ENCODE assay signal across 13 cellular contexts in genomic region chr10:124997791-124998623, GRCh38. TPM values are rescaled to one million over a fixed set of nuclear protein-coding genes. Genes with fewer than 3 reads are reported as not detected.
A peak's percentile ranks its signal among the peaks of the same experiment; 100 is the strongest.
DNase-seq lines count a peak whose midpoint lies in the region; ATAC-seq, FAIRE-seq and TF ChIP-seq lines count a peak whose summit lies in the region.
"Had no signal": no experiment of that assay in that cellular context is flagged by ENCODE, and none has a peak within 500 bp of the region (broad histone marks: within the 10 kb centered on the region; RNA-seq: fewer than 3 reads in every experiment).

No MANE protein-coding gene starts in this region.

- peaks cover 0 to 2% (median 0%) of the 10 kb centered on the region in 4 experiments; a peak in 1 of 7 replicates for H3K4me1 ChIP-seq in H1 (replicated peaks in 1 of 4; ENCODE audit: control insufficient read depth in 3 of 4, insufficient read depth in 4 of 4, low read length in 3 of 4)

- peaks cover 6% of the 10 kb centered on the region; the same call in 1 of the 2 replicates for H3K79me1 ChIP-seq in H1 (ENCODE audit: low read depth, low read length)

- no peak overlapping the region for H2AFZ ChIP-seq in H1 (ENCODE audit: low read length)

- no peak overlapping the region for H3K27ac ChIP-seq in H1 (ENCODE audit: low read depth, low read length)

- peaks cover 48% of the 10 kb centered on the region for H3K36me3 Mint-ChIP-seq in osteocyte (ENCODE audit: unreplicated experiment)

- H2BK20ac ChIP-seq in H1 (ENCODE audit: low read length), result no peak overlapping the region

- no peak overlapping the region for H3K56ac ChIP-seq in H1 (replicated peaks; ENCODE audit: insufficient read length, low read depth, low read length)

- H3K36me3 ChIP-seq in H1 (ENCODE audit: control insufficient read depth in 2 of 4, insufficient read depth in 4 of 4, low read length in 3 of 4), result peaks cover 48 to 97% (median 74%) of the 10 kb centered on the region in 4 experiments

- ATAC-seq in stimulated activated naive CD8-positive, alpha-beta T cell treated with anti-CD3 and anti-CD28 coated beads, Interleukin-15, amount 100 ng/mL, for 72 hours, result peak; percentile 15
- ATAC-seq in stimulated activated naive CD8-positive, alpha-beta T cell treated with anti-CD3 and anti-CD28 coated beads, Interleukin-15, Interleukin-2, amounts not matched to agents 100 U/mL and 50 U/mL, for 24 hours, result no peak
- no peak for ATAC-seq in GM18861 (IDR thresholded peaks at IDR 0.05; ENCODE audit: unreplicated experiment)
- no peak for ATAC-seq in GM18867 (IDR thresholded peaks at IDR 0.05; ENCODE audit: unreplicated experiment)
- ATAC-seq in GM21367 (IDR thresholded peaks at IDR 0.05; ENCODE audit: unreplicated experiment), result no peak

- H3K9ac ChIP-seq in H1 (replicated peaks in 1 of 4; ENCODE audit: extremely low read depth in 1 of 4, low read depth in 3 of 4, low read length in 3 of 4), result no peak overlapping the region

- CTCF ChIA-PET in H1 (lab: Charles Lee; ENCODE audit: partially characterized antibody), result interaction anchor here (0.6 kb wide), 1 partner anchor 549 kb away, joined by 4 read pairs; no protein-coding TSS in a partner anchor

- no peak overlapping the region for H2BK15ac ChIP-seq in H1 (ENCODE audit: low read length)

- H3K27me3 Mint-ChIP-seq in stimulated activated naive CD8-positive, alpha-beta T cell treated with anti-CD3 and anti-CD28 coated beads, Interleukin-15, amount 100 ng/mL, for 72 hours, result peaks cover 4% of the 10 kb centered on the region
- H3K27me3 Mint-ChIP-seq in osteocyte (ENCODE audit: unreplicated experiment), result no peaks in the 10 kb centered on the region

- TF ChIP-seq EP300 in H1 (IDR thresholded peaks at IDR 0.05; ENCODE audit: borderline replicate concordance in 1 of 2, low read depth in 2 of 2, low read length in 2 of 2), result no peak

- no peak overlapping the region for H3K4me3 ChIP-seq in H1 (ENCODE audit: extremely low read depth in 1 of 4, insufficient read depth in 2 of 4, low read depth in 3 of 4, low read length in 4 of 4)

- no peak overlapping the region for H3K4me3 Mint-ChIP-seq in stimulated activated naive CD8-positive, alpha-beta T cell treated with anti-CD3 and anti-CD28 coated beads, Interleukin-15, amount 100 ng/mL, for 72 hours
- no peak overlapping the region for H3K4me3 Mint-ChIP-seq in osteocyte (ENCODE audit: unreplicated experiment)
- H3K4me3 Mint-ChIP-seq: activated naive CD4-positive, alpha-beta T cell treated with anti-CD3 and anti-CD28 coated beads for 36 hours had no signal

- no peak overlapping the region for H3K18ac ChIP-seq in H1 (ENCODE audit: extremely low read depth, low read length)

- no peaks in the 10 kb centered on the region for H3K27me3 ChIP-seq in H1 (replicated peaks in 1 of 4; ENCODE audit: control insufficient read depth in 3 of 4, extremely low read depth in 1 of 4, insufficient read depth in 3 of 4, low read length in 3 of 4)

- H3K4ac ChIP-seq in H1 (replicated peaks; ENCODE audit: insufficient read length, low read depth, low read length), result no peak overlapping the region

- H4K20me1 ChIP-seq in H1 (replicated peaks in 1 of 2; ENCODE audit: control insufficient read depth in 1 of 2, insufficient read depth in 2 of 2, low read length in 2 of 2), result peaks cover 23 to 31% of the 10 kb centered on the region in 2 experiments

- no peak overlapping the region for H3K23ac ChIP-seq in H1 (ENCODE audit: insufficient read length)

- H3K4me1 Mint-ChIP-seq in stimulated activated naive CD8-positive, alpha-beta T cell treated with anti-CD3 and anti-CD28 coated beads, Interleukin-15, amount 100 ng/mL, for 72 hours, result peaks cover 9% of the 10 kb centered on the region
- peaks cover 16% of the 10 kb centered on the region for H3K4me1 Mint-ChIP-seq in osteocyte (ENCODE audit: unreplicated experiment)

- no peak overlapping the region for H4K5ac ChIP-seq in H1 (ENCODE audit: insufficient read length, low read depth, low read length)

- H3K23me2 ChIP-seq in H1 (ENCODE audit: low read depth, low read length), result no peaks in the 10 kb centered on the region

- TF ChIP-seq RAD21 in H1 (IDR thresholded peaks at IDR 0.05 in 1 of 2, conservative IDR thresholded peaks at IDR 0.05 in 1 of 2; ENCODE audit: low read depth in 2 of 2, low read length in 2 of 2), result no peak

- peak overlapping the region; percentile 53; the same call in 1 of the 2 replicates for H4K8ac ChIP-seq in H1 (ENCODE audit: extremely low read depth, insufficient read depth, low read length)

- no peak for FAIRE-seq in H1 (lab: Jason Lieb, UNC)

- H3K9me3 Mint-ChIP-seq in stimulated activated naive CD8-positive, alpha-beta T cell treated with anti-CD3 and anti-CD28 coated beads, Interleukin-15, amount 100 ng/mL, for 72 hours, result no peaks in the 10 kb centered on the region
- H3K9me3 Mint-ChIP-seq in osteocyte (ENCODE audit: unreplicated experiment), result no peaks in the 10 kb centered on the region
- H3K9me3 Mint-ChIP-seq: activated naive CD4-positive, alpha-beta T cell treated with anti-CD3 and anti-CD28 coated beads for 36 hours had no signal

- TF ChIP-seq POLR2A in H1 (IDR thresholded peaks at IDR 0.05; ENCODE audit: control extremely low read depth in 1 of 2, low read depth in 2 of 2, low read length in 2 of 2), result no peak
- TF ChIP-seq POLR2A in erythroblast (IDR thresholded peaks at IDR 0.05; ENCODE audit: low read length), result no peak

- no peak overlapping the region for H3K14ac ChIP-seq in H1 (ENCODE audit: insufficient read length)

- peak in 1 of 2 donors; percentile 6 for DNase-seq in stimulated activated naive CD8-positive, alpha-beta T cell treated with anti-CD3 and anti-CD28 coated beads, Interleukin-15, amount 100 ng/mL, for 72 hours
- no peak for DNase-seq in stimulated activated naive CD8-positive, alpha-beta T cell treated with anti-CD3 and anti-CD28 coated beads, Interleukin-15, Interleukin-2, amounts not matched to agents 100 U/mL and 50 U/mL, for 24 hours
- DNase-seq in H1 (ENCODE audit: low read depth in 1 of 2, low spot score in 2 of 2) (peak in 1 of 2 experiments; percentile 40), osteocyte (ENCODE audit: extremely low spot score, unreplicated experiment) (peak; percentile 82), erythroblast (lab: John Stamatoyannopoulos, UW) (no peak)
- DNase-seq: activated CD4-positive, alpha-beta T cell treated with anti-CD3 and anti-CD28 coated beads, Interleukin-2, amount 50 U/mL, for 1 hour; activated naive CD4-positive, alpha-beta T cell treated with anti-CD3 and anti-CD28 coated beads for 36 hours; mesendoderm; occipital lobe; T-helper 2 cell had no signal

- WGBS in H1 (ENCODE audit: extremely low coverage in 1 of 2, insufficient coverage in 1 of 2, insufficient read length in 1 of 2, insufficient replicate concordance in 2 of 2, low coverage in 1 of 2, low lambda C conversion rate in 2 of 2, missing lambda C conversion rate in 1 of 2), 2 experiments, result 91% methylated on average over 35 of the region's 35 CpGs; no CpG with 5 or more reads in 1 of the 2 experiments

- H3K79me2 ChIP-seq in H1 (ENCODE audit: control insufficient read depth in 1 of 2, insufficient read depth in 2 of 2, low read length in 2 of 2), result peaks cover 0 to 21% of the 10 kb centered on the region in 2 experiments; a peak in 1 of 4 replicates

- H4K91ac ChIP-seq in H1 (replicated peaks; ENCODE audit: insufficient read length, low read length), result no peak overlapping the region

- no peak overlapping the region for H2BK120ac ChIP-seq in H1 (replicated peaks; ENCODE audit: low read depth, low read length)

- TF ChIP-seq CTCF in H1 (IDR thresholded peaks at IDR 0.05; ENCODE audit: control extremely low read depth in 1 of 3, insufficient read depth in 1 of 3, low read depth in 1 of 3, low read length in 3 of 3) (no peak), osteocyte (IDR thresholded peaks at IDR 0.05) (no peak)

- H2AK5ac ChIP-seq in H1 (ENCODE audit: low read depth, low read length), result no peak overlapping the region

- no peak overlapping the region for H3K27ac Mint-ChIP-seq in stimulated activated naive CD8-positive, alpha-beta T cell treated with anti-CD3 and anti-CD28 coated beads, Interleukin-15, amount 100 ng/mL, for 72 hours
- no peak overlapping the region for H3K27ac Mint-ChIP-seq in osteocyte (ENCODE audit: unreplicated experiment)
- H3K27ac Mint-ChIP-seq: activated naive CD4-positive, alpha-beta T cell treated with anti-CD3 and anti-CD28 coated beads for 36 hours had no signal

- no peak overlapping the region for H2BK5ac ChIP-seq in H1 (ENCODE audit: low read depth, low read length)

- POLR2A ChIA-PET in H1 (lab: Charles Lee; ENCODE audit: partially characterized antibody), result no interaction called here

- no peaks in the 10 kb centered on the region for H3K9me3 ChIP-seq in H1 (ENCODE audit: insufficient read depth in 2 of 2, low read depth in 1 of 2, low read length in 1 of 2)

- H3K4me2 ChIP-seq in H1 (ENCODE audit: insufficient read depth in 1 of 2, low read depth in 2 of 2, low read length in 2 of 2), result no peak overlapping the region

- no peak overlapping the region for H2BK12ac ChIP-seq in H1 (ENCODE audit: low read depth, low read length)

TF ChIP-seq in H1, 55 proteins besides CTCF, POLR2A, EP300 and RAD21 (continues in another document):
- TF ChIP-seq BACH1 (IDR thresholded peaks at IDR 0.05; ENCODE audit: low read length) (no peak), MAFK (IDR thresholded peaks at IDR 0.05; ENCODE audit: low read depth, low read length) (no peak), NRF1 (IDR thresholded peaks at IDR 0.05; ENCODE audit: low read depth, low read length) (no peak), CBX5 (IDR thresholded peaks at IDR 0.05; ENCODE audit: low read depth, low read length) (no peak), SIN3A (conservative IDR thresholded peaks at IDR 0.05 in 1 of 2, IDR thresholded peaks at IDR 0.05 in 1 of 2; ENCODE audit: low read depth in 1 of 2, low read length in 2 of 2) (no peak), BRCA1 (IDR thresholded peaks at IDR 0.05; ENCODE audit: low read depth, low read length) (no peak), HDAC6 (IDR thresholded peaks at IDR 0.05; ENCODE audit: low read depth, low read length) (no peak), POLR2AphosphoS5 (IDR thresholded peaks at IDR 0.05; ENCODE audit: low read depth, low read length) (no peak)
- TF ChIP-seq, protein P1, sequence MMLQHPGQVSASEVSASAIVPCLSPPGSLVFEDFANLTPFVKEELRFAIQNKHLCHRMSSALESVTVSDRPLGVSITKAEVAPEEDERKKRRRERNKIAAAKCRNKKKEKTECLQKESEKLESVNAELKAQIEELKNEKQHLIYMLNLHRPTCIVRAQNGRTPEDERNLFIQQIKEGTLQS (IDR thresholded peaks at IDR 0.05; ENCODE audit: insufficient read depth, low read depth, low read length), result no peak

RNA-seq across cellular contexts. Expression of gene ZRANB1, which starts 56.1 kb away (rescaled TPM):
- 17.7 and 19.9 TPM in 2 replicates for total RNA-seq in H1 (2021; fragmentation: NEBNext Ultra II Directional; extraction: Animal tissue kit (Norgen Biotek cat#: 25700))
- polyA plus RNA-seq in H1 (2011; rRNA removed), result 3.9 and 6.1 TPM in 2 replicates
- polyA plus RNA-seq in H1 (2011; cell fraction: cytosol; rRNA removed), result 8.0 TPM
- polyA plus RNA-seq in H1 (2011; cell fraction: nucleus; rRNA removed), result 4.1 TPM
- 6.9 to 9.3 TPM (median 8.6 TPM) in 4 replicates for polyA plus RNA-seq in H1 (2012, experiment 1 of 2)
- 0.45 TPM for polyA plus RNA-seq in H1 (2012, experiment 2 of 2)
- 9.5 TPM for polyA plus RNA-seq in H1 (2013, experiment 1 of 2)
- 9.7 TPM for polyA plus RNA-seq in H1 (2013, experiment 2 of 2)
- 23.8 and 27.1 TPM in 2 replicates for polyA minus RNA-seq in H1 (2011; rRNA and poly(A)+ RNA removed)
- polyA minus RNA-seq in H1 (2011; cell fraction: cytosol; rRNA and poly(A)+ RNA removed), result 12.5 TPM
- polyA minus RNA-seq in H1 (2011; cell fraction: nucleus; rRNA and poly(A)+ RNA removed), result 30.8 TPM
- 26.4 and 26.8 TPM in 2 replicates for total RNA-seq in osteocyte
